1 cellular context compared by ENCODE assay signal in the genomic region with DNA sequence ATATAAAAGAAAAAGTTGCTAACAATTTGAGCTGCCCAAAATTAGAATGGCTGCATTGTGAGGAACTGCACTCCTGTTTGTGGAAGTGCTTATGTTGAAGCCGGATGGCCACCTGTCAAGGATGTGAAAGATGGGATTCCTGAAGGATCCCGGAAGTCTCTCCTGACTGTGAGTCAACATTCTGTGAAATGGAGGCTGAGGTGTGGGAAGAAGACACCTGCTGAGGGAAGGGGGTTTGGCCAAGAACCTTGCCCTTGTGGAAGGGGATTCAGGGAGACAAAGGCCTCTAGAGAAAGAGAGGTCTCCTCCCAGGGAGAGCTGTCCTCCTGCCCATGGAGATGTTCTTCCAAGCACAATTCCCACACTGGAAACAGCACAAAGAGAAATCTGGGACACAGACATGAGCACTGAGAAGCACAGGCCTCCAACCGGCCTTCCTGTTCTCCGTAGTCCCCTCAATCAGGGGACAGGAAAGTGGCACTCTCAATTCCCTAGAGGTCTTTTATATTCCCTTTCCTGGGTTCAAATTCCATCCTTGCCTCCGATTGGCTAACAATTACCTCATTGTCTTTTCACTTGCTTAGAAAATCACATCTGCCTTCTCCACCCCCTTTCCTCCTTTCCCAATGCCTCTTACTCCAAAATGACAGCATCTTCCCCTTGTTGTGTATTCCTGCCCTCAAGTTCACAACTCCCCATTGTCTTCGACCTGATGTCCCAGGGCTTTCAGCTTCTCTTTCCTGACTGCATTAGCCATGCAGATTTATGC.
A peak's percentile ranks its signal among the peaks of the same experiment; 100 is the strongest.
TF ChIP-seq lines count a peak whose summit lies in the region.

No MANE protein-coding gene starts in this region.

TF ChIP-seq in K562, 482 proteins besides CTCF, POLR2A, EP300 and RAD21 (continued from another document and continues in another):
- TF ChIP-seq, protein P1, sequence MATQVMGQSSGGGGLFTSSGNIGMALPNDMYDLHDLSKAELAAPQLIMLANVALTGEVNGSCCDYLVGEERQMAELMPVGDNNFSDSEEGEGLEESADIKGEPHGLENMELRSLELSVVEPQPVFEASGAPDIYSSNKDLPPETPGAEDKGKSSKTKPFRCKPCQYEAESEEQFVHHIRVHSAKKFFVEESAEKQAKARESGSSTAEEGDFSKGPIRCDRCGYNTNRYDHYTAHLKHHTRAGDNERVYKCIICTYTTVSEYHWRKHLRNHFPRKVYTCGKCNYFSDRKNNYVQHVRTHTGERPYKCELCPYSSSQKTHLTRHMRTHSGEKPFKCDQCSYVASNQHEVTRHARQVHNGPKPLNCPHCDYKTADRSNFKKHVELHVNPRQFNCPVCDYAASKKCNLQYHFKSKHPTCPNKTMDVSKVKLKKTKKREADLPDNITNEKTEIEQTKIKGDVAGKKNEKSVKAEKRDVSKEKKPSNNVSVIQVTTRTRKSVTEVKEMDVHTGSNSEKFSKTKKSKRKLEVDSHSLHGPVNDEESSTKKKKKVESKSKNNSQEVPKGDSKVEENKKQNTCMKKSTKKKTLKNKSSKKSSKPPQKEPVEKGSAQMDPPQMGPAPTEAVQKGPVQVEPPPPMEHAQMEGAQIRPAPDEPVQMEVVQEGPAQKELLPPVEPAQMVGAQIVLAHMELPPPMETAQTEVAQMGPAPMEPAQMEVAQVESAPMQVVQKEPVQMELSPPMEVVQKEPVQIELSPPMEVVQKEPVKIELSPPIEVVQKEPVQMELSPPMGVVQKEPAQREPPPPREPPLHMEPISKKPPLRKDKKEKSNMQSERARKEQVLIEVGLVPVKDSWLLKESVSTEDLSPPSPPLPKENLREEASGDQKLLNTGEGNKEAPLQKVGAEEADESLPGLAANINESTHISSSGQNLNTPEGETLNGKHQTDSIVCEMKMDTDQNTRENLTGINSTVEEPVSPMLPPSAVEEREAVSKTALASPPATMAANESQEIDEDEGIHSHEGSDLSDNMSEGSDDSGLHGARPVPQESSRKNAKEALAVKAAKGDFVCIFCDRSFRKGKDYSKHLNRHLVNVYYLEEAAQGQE (CRISPR knock-in tag; IDR thresholded peaks at IDR 0.05; ENCODE audit: low read depth), result no peak
- no peak; a peak in 1 of 4 replicates for TF ChIP-seq SRF (CRISPR knock-in tag; IDR thresholded peaks at IDR 0.05)
- TF ChIP-seq GABPA (tag; conservative IDR thresholded peaks at IDR 0.05; ENCODE audit: low read depth), result 0 out of 2 replicates have a peak, but pooled peaks have one; percentile 37
- TF ChIP-seq ZNF143 (CRISPR knock-in tag; IDR thresholded peaks at IDR 0.05), result no peak
- no peak for TF ChIP-seq DDX20 (tag; IDR thresholded peaks at IDR 0.05; ENCODE audit: low read depth)
- TF ChIP-seq, protein P2, sequence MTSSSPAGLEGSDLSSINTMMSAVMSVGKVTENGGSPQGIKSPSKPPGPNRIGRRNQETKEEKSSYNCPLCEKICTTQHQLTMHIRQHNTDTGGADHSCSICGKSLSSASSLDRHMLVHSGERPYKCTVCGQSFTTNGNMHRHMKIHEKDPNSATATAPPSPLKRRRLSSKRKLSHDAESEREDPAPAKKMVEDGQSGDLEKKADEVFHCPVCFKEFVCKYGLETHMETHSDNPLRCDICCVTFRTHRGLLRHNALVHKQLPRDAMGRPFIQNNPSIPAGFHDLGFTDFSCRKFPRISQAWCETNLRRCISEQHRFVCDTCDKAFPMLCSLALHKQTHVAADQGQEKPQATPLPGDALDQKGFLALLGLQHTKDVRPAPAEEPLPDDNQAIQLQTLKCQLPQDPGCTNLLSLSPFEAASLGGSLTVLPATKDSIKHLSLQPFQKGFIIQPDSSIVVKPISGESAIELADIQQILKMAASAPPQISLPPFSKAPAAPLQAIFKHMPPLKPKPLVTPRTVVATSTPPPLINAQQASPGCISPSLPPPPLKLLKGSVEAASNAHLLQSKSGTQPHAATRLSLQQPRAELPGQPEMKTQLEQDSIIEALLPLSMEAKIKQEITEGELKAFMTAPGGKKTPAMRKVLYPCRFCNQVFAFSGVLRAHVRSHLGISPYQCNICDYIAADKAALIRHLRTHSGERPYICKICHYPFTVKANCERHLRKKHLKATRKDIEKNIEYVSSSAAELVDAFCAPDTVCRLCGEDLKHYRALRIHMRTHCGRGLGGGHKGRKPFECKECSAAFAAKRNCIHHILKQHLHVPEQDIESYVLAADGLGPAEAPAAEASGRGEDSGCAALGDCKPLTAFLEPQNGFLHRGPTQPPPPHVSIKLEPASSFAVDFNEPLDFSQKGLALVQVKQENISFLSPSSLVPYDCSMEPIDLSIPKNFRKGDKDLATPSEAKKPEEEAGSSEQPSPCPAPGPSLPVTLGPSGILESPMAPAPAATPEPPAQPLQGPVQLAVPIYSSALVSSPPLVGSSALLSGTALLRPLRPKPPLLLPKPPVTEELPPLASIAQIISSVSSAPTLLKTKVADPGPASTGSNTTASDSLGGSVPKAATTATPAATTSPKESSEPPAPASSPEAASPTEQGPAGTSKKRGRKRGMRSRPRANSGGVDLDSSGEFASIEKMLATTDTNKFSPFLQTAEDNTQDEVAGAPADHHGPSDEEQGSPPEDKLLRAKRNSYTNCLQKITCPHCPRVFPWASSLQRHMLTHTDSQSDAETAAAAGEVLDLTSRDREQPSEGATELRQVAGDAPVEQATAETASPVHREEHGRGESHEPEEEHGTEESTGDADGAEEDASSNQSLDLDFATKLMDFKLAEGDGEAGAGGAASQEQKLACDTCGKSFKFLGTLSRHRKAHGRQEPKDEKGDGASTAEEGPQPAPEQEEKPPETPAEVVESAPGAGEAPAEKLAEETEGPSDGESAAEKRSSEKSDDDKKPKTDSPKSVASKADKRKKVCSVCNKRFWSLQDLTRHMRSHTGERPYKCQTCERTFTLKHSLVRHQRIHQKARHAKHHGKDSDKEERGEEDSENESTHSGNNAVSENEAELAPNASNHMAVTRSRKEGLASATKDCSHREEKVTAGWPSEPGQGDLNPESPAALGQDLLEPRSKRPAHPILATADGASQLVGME (CRISPR knock-in tag; IDR thresholded peaks at IDR 0.05), result 0 out of 2 replicates have a peak, but pooled peaks have one; percentile 8
- TF ChIP-seq TRIM25 (IDR thresholded peaks at IDR 0.05; ENCODE audit: borderline replicate concordance), result no peak
- TF ChIP-seq PHF8 (IDR thresholded peaks at IDR 0.05; ENCODE audit: borderline replicate concordance, low read length), result no peak; the same call in 1 of the 2 replicates
- TF ChIP-seq ZNF507 (tag; conservative IDR thresholded peaks at IDR 0.05), result no peak
- TF ChIP-seq HMGN3 (IDR thresholded peaks at IDR 0.05; ENCODE audit: borderline replicate concordance, extremely low read depth, insufficient read length, low read depth, low read length), result no peak
- no peak for TF ChIP-seq CEBPG (CRISPR knock-in tag; IDR thresholded peaks at IDR 0.05)
- TF ChIP-seq CEBPG (tag; conservative IDR thresholded peaks at IDR 0.05 in 1 of 2, IDR thresholded peaks at IDR 0.05 in 1 of 2), result peak; percentile 15 to 66; a peak in 1 of 4 replicates
- no peak for TF ChIP-seq ZNF436 (CRISPR knock-in tag; IDR thresholded peaks at IDR 0.05)
- TF ChIP-seq, protein P3, sequence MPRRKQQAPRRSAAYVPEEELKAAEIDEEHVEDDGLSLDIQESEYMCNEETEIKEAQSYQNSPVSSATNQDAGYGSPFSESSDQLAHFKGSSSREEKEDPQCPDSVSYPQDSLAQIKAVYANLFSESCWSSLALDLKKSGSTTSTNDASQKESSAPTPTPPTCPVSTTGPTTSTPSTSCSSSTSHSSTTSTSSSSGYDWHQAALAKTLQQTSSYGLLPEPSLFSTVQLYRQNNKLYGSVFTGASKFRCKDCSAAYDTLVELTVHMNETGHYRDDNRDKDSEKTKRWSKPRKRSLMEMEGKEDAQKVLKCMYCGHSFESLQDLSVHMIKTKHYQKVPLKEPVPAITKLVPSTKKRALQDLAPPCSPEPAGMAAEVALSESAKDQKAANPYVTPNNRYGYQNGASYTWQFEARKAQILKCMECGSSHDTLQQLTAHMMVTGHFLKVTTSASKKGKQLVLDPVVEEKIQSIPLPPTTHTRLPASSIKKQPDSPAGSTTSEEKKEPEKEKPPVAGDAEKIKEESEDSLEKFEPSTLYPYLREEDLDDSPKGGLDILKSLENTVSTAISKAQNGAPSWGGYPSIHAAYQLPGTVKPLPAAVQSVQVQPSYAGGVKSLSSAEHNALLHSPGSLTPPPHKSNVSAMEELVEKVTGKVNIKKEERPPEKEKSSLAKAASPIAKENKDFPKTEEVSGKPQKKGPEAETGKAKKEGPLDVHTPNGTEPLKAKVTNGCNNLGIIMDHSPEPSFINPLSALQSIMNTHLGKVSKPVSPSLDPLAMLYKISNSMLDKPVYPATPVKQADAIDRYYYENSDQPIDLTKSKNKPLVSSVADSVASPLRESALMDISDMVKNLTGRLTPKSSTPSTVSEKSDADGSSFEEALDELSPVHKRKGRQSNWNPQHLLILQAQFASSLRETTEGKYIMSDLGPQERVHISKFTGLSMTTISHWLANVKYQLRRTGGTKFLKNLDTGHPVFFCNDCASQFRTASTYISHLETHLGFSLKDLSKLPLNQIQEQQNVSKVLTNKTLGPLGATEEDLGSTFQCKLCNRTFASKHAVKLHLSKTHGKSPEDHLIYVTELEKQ (CRISPR knock-in tag; IDR thresholded peaks at IDR 0.05), result no peak
- TF ChIP-seq, protein P4, sequence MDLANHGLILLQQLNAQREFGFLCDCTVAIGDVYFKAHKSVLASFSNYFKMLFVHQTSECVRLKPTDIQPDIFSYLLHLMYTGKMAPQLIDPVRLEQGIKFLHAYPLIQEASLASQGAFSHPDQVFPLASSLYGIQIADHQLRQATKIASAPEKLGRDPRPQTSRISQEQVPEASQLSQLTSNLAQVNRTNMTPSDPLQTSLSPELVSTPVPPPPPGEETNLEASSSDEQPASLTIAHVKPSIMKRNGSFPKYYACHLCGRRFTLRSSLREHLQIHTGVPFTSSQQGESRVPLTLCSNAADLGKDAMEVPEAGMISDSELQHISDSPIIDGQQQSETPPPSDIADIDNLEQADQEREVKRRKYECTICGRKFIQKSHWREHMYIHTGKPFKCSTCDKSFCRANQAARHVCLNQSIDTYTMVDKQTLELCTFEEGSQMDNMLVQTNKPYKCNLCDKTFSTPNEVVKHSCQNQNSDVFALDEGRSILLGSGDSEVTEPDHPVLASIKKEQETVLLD (IDR thresholded peaks at IDR 0.05), result no peak
- TF ChIP-seq, protein P5, sequence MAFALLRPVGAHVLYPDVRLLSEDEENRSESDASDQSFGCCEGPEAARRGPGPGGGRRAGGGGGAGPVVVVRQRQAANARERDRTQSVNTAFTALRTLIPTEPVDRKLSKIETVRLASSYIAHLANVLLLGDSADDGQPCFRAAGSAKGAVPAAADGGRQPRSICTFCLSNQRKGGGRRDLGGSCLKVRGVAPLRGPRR (CRISPR knock-in tag; IDR thresholded peaks at IDR 0.05), result no peak
- TF ChIP-seq RCOR1 (IDR thresholded peaks at IDR 0.05; ENCODE audit: borderline replicate concordance in 1 of 2, low read depth in 2 of 2, low read length in 2 of 2), result no peak
- no peak for TF ChIP-seq YY1 (IDR thresholded peaks at IDR 0.05; ENCODE audit: borderline replicate concordance in 1 of 3, control insufficient read depth in 1 of 3, extremely low read depth in 1 of 3, insufficient read depth in 3 of 3, insufficient read length in 1 of 3, insufficient replicate concordance in 2 of 3, low read depth in 1 of 3, low read length in 2 of 3)
- no peak for TF ChIP-seq XRCC4 (IDR thresholded peaks at IDR 0.05; ENCODE audit: extremely low read depth, insufficient read depth, insufficient read length)
- TF ChIP-seq ZHX1 (conservative IDR thresholded peaks at IDR 0.05; ENCODE audit: low read length), result no peak
- TF ChIP-seq NRF1 (conservative IDR thresholded peaks at IDR 0.05 in 1 of 2, IDR thresholded peaks at IDR 0.05 in 1 of 2), result no peak
- no peak for TF ChIP-seq PML (IDR thresholded peaks at IDR 0.05; ENCODE audit: low read length)
- TF ChIP-seq SREBF2 (CRISPR knock-in tag; IDR thresholded peaks at IDR 0.05), result no peak
- TF ChIP-seq NR2F6 (CRISPR knock-in tag; IDR thresholded peaks at IDR 0.05), result no peak
- peak; percentile 5 for TF ChIP-seq PHF20 (IDR thresholded peaks at IDR 0.05; ENCODE audit: partially characterized antibody)
- TF ChIP-seq, protein P6, sequence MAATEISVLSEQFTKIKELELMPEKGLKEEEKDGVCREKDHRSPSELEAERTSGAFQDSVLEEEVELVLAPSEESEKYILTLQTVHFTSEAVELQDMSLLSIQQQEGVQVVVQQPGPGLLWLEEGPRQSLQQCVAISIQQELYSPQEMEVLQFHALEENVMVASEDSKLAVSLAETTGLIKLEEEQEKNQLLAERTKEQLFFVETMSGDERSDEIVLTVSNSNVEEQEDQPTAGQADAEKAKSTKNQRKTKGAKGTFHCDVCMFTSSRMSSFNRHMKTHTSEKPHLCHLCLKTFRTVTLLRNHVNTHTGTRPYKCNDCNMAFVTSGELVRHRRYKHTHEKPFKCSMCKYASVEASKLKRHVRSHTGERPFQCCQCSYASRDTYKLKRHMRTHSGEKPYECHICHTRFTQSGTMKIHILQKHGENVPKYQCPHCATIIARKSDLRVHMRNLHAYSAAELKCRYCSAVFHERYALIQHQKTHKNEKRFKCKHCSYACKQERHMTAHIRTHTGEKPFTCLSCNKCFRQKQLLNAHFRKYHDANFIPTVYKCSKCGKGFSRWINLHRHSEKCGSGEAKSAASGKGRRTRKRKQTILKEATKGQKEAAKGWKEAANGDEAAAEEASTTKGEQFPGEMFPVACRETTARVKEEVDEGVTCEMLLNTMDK (IDR thresholded peaks at IDR 0.05; ENCODE audit: borderline replicate concordance, insufficient read depth, low read depth, low read length, poor library complexity, severe bottlenecking), result no peak
